In genomic region chr16:56625943-56626654, GRCh38 we compare ENCODE assay signal across 8 cellular contexts. TPM values are rescaled to one million over a fixed set of nuclear protein-coding genes. Genes with fewer than 3 reads are reported as not detected.
A peak's percentile ranks its signal among the peaks of the same experiment; 100 is the strongest.
DNase-seq lines count a peak whose midpoint lies in the region; ATAC-seq and TF ChIP-seq lines count a peak whose summit lies in the region.

No MANE protein-coding gene starts in this region.

- H3K36me3 ChIP-seq in lower lobe of right lung, result no peaks in the 10 kb centered on the region
- no peaks in the 10 kb centered on the region for H3K36me3 ChIP-seq in transverse colon

- peak overlapping the region; percentile 64 for H3K4me3 ChIP-seq in lower lobe of right lung
- H3K4me3 ChIP-seq in transverse colon, result peak overlapping the region; percentile 38 to 61 (median 54)

- in situ Hi-C loops in transverse colon (cut with MboI; ENCODE audit: low pct_ligation_motif_present in 1 of 4, low pct_unique_long_range_greater_than_20kb in 1 of 4, low sequenced_read_pairs in 3 of 4), result no loop called here

- H3K4me1 ChIP-seq in lower lobe of right lung (peaks cover 14% of the 10 kb centered on the region), transverse colon (peaks cover 0 to 22% (median 17%) of the 10 kb centered on the region in 4 donors)

- WGBS in transverse colon (ENCODE audit: low coverage in 1 of 2), 2 donors, result 22% methylated on average over 16 of the region's 16 CpGs; no CpG with 5 or more reads in 1 of the 2 donors

- H3K9me3 ChIP-seq in lower lobe of right lung (no peaks in the 10 kb centered on the region), transverse colon (no peaks in the 10 kb centered on the region)

- ATAC-seq in lower lobe of right lung, result peak; percentile 52 to 72

- DNase-seq in Ammon's horn (ENCODE audit: low spot score), result peak; percentile 28
- DNase-seq in HPDE6-E6E7 (ENCODE audit: extremely low spot score), result peak; percentile 32
- peak in 2 of 61 donors; percentile 13 to 47 for DNase-seq in caudate nucleus (lab: John Stamatoyannopoulos, UW)
- no peak for DNase-seq in lower lobe of right lung
- DNase-seq in transverse colon, result peak; percentile 56
- DNase-seq in inferior parietal cortex (ENCODE audit: extremely low spot score), result no peak
- no peak for DNase-seq in Kasumi-1 (lab: John Stamatoyannopoulos, UW)
- DNase-seq in NCI-H345 (lab: John Stamatoyannopoulos, UW), result no peak

- no peak for TF ChIP-seq CTCF in lower lobe of right lung (IDR thresholded peaks at IDR 0.05)
- TF ChIP-seq CTCF in transverse colon (IDR thresholded peaks at IDR 0.05), result no peak

- H3K27me3 ChIP-seq in lower lobe of right lung (ENCODE audit: low read depth) (no peaks in the 10 kb centered on the region), transverse colon (no peaks in the 10 kb centered on the region)

- peak; percentile 4 for TF ChIP-seq POLR2A in transverse colon (IDR thresholded peaks at IDR 0.05)

- TF ChIP-seq EP300 in transverse colon (IDR thresholded peaks at IDR 0.05; ENCODE audit: low read depth), result peak; percentile 62

- intact Hi-C loops in lower lobe of right lung (cut with DNase I) (no loop called here), transverse colon (cut with DNase I; ENCODE audit: low total_unique reads) (loop anchor here (2.0 to 5.0 kb wide), 2 partner anchors 17 to 56 kb away; partner anchors contain the start of genes MT1X and MT2A)

- peak overlapping the region; percentile 91 for H3K27ac ChIP-seq in caudate nucleus (ENCODE audit: low read depth, low read length)
- peak overlapping the region; percentile 91 for H3K27ac ChIP-seq in lower lobe of right lung
- peak overlapping the region; percentile 85 to 90 (median 90) for H3K27ac ChIP-seq in transverse colon

RNA-seq across cellular contexts. Expression of gene MT1E, which starts 0.5 kb away (rescaled TPM):
- 158 TPM for total RNA-seq in lower lobe of right lung
- total RNA-seq in transverse colon, result 1,000 to 10,000 TPM in 1 of 4 donors, 100 to 1,000 TPM in 3; 109 to 1,058 (median 257) TPM

RNA-seq across cellular contexts. Expression of gene MT1M, which starts 6.4 kb away (rescaled TPM):
- total RNA-seq in lower lobe of right lung (29.8 TPM), transverse colon (10 to 100 TPM in 1 of 4 donors, 1 to 10 TPM in 2, not detected in 1; 2.7 to 48.3 (median 5.2) TPM)

RNA-seq across cellular contexts. Expression of gene MT1A, which starts 12.4 kb away (rescaled TPM):
- total RNA-seq in lower lobe of right lung (4.7 TPM), transverse colon (10 to 100 TPM in 1 of 4 donors, 1 to 10 TPM in 2, not detected in 1; 4.4 to 35.2 (median 4.9) TPM)

RNA-seq across cellular contexts. Expression of gene MT2A, which starts 17.7 kb away (rescaled TPM):
- total RNA-seq in lower lobe of right lung, result 223 TPM
- 100 to 1,000 TPM in 2 of 4 donors, 10 to 100 TPM in 2; 68.8 to 459 (median 89.3) TPM for total RNA-seq in transverse colon

RNA-seq across cellular contexts. Expression of gene MT1B, which starts 25.6 kb away (rescaled TPM):
- total RNA-seq in lower lobe of right lung, result not detected
- not detected for total RNA-seq in transverse colon

Comparison
In these comparisons a context has a peak if more than half of its experiments do, and no peak if none do; other contexts are left out.
1. DNase-seq: peak in Ammon's horn (single experiment), HPDE6-E6E7 (single experiment) and transverse colon (single experiment); none in lower lobe of right lung (single experiment), inferior parietal cortex (single experiment), Kasumi-1 (0 of 2) and NCI-H345 (single experiment).
2. Peak in every context shown above with its lines, with median percentiles within 50 percentile points of each other: H3K27ac ChIP-seq.